8 cellular contexts compared by ENCODE assay signal in the genomic region with DNA sequence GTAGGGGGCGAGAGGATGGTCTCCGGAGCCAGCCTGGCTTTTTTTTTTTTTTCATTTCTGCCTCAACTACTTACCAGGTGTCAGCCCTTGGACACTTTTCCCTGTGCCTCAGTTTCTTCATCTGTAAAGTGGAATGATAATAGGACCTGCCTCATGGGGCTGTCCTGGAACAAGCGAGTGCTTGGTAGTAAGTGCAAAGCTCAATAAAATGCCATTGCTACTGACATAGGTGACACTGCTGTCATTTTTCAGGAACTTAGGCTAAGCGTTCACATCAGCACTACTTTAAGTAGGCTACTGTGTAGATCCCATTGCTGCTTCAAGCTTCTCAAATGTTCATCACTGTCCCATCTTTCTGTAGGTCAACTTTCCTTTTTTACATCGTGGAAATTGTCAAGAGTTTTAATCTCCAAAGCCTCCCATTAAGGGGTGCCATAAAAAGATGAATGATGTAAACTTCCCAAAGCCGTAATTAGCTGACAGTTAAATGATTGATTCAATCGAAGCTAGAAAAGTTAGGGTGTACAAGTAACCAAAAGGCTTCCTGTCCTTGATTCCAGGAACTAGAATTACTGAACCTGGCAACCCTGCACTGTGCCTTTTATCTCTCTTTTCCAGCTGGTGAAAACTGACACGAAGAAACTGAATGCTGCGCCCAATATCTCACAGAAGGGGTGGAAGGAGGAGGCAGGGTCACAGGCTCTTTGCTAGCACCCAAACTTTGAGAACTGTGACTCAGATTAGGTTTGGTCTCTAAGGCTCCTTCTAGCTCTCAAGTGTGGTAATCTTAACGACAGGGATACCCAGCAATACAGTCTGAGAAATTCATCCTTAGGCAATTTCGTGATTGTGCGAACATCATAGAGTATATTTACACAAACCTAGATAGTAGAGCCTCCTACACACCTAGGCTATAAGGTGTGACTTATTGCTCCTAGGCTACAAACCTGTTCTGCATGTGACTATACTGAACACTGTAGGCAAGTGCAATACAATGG. TPM values are rescaled to one million over a fixed set of nuclear protein-coding genes. Genes with fewer than 3 reads are reported as not detected.
DNase-seq lines count a peak whose midpoint lies in the region; ATAC-seq and TF ChIP-seq lines count a peak whose summit lies in the region.

No MANE protein-coding gene starts in this region.

- TF ChIP-seq RAD21 in neural cell (conservative IDR thresholded peaks at IDR 0.05): no peak

- H4K20me1 ChIP-seq in neural cell (ENCODE audit: insufficient read depth): no peaks in the 10 kb centered on the region

- peak overlapping the region; percentile 44 for H3K4me2 ChIP-seq in neural cell (ENCODE audit: low read length)

- H3K9ac ChIP-seq in SK-N-MC (ENCODE audit: insufficient read length) (peak overlapping the region; percentile 45), neural cell (ENCODE audit: low read length) (peak overlapping the region; percentile 70)

- no peak for TF ChIP-seq EP300 in neural cell (conservative IDR thresholded peaks at IDR 0.05; ENCODE audit: poor library complexity, severe bottlenecking)

- no peaks in the 10 kb centered on the region for H3K27me3 ChIP-seq in neural cell (ENCODE audit: insufficient read depth, low read depth, low read length)

- H3K9me3 ChIP-seq in SK-N-MC (ENCODE audit: low read depth, low read length) (no peaks in the 10 kb centered on the region), neural cell (ENCODE audit: low read length) (no peaks in the 10 kb centered on the region)

- H2AFZ ChIP-seq in neural cell (ENCODE audit: low read depth, low read length): peak overlapping the region; percentile 51

- intact Hi-C loops in Right ventricle myocardium superior (cut with DNase I): loop anchor here (10.0 kb wide), 2 partner anchors 88 to 142 kb away; no protein-coding TSS in a partner anchor
- intact Hi-C loops in Right ventricle myocardium inferior (cut with DNase I): loop anchor here (5.0 kb wide), 2 partner anchors 95 to 130 kb away; a partner anchor contains a TSS

- no peak for TF ChIP-seq CTCF in neural cell (IDR thresholded peaks at IDR 0.05; ENCODE audit: poor library complexity, severe bottlenecking)

- peak overlapping the region; percentile 84 for H3K4me3 ChIP-seq in SK-N-MC
- H3K4me3 ChIP-seq in neural cell (ENCODE audit: low read length): peak overlapping the region; percentile 74

- peak; percentile 7 for ATAC-seq in Right ventricle myocardium superior (ENCODE audit: poor library complexity)
- ATAC-seq in Right ventricle myocardium inferior: no peak
- ATAC-seq in HG03039 (IDR thresholded peaks at IDR 0.05; ENCODE audit: unreplicated experiment): no peak

- H3K79me2 ChIP-seq in neural cell (replicated peaks; ENCODE audit: insufficient read depth, low read length): peaks cover 35% of the 10 kb centered on the region

- H3K27ac ChIP-seq in SK-N-MC: no peak overlapping the region
- peak overlapping the region; percentile 80 for H3K27ac ChIP-seq in epithelial cell of prostate
- peak overlapping the region; percentile 52 for H3K27ac ChIP-seq in neural cell (ENCODE audit: low read length)

- H3K36me3 ChIP-seq in SK-N-MC (ENCODE audit: insufficient read depth, low read length) (no peaks in the 10 kb centered on the region), neural cell (ENCODE audit: insufficient read depth, low read length) (no peaks in the 10 kb centered on the region)

- H3K9me2 ChIP-seq in neural cell (ENCODE audit: insufficient read depth, low read length): no peaks in the 10 kb centered on the region

- peaks cover 10% of the 10 kb centered on the region for H3F3A ChIP-seq in neural cell (ENCODE audit: insufficient read depth, low read length, poor library complexity, severe bottlenecking)

- no peak for DNase-seq in Right ventricle myocardium superior
- no peak for DNase-seq in Right ventricle myocardium inferior (ENCODE audit: missing footprints)
- no peak for DNase-seq in SK-N-MC (ENCODE audit: low read depth, low spot score)
- DNase-seq in epithelial cell of prostate (ENCODE audit: low read depth, low spot score): peak; percentile 48
- DNase-seq in midbrain (lab: John Stamatoyannopoulos, UW): no peak
- no peak for DNase-seq in NCI-H82 (lab: John Stamatoyannopoulos, UW)

TF ChIP-seq in neural cell, 6 proteins besides CTCF, POLR2A, EP300 and RAD21:
- TF ChIP-seq TAF1 (IDR thresholded peaks at IDR 0.05; ENCODE audit: low read depth): no peak
- TF ChIP-seq EZH2 (IDR thresholded peaks at IDR 0.05; ENCODE audit: borderline replicate concordance, insufficient read depth, low read length, poor library complexity, severe bottlenecking): no peak
- TF ChIP-seq, protein P1, sequence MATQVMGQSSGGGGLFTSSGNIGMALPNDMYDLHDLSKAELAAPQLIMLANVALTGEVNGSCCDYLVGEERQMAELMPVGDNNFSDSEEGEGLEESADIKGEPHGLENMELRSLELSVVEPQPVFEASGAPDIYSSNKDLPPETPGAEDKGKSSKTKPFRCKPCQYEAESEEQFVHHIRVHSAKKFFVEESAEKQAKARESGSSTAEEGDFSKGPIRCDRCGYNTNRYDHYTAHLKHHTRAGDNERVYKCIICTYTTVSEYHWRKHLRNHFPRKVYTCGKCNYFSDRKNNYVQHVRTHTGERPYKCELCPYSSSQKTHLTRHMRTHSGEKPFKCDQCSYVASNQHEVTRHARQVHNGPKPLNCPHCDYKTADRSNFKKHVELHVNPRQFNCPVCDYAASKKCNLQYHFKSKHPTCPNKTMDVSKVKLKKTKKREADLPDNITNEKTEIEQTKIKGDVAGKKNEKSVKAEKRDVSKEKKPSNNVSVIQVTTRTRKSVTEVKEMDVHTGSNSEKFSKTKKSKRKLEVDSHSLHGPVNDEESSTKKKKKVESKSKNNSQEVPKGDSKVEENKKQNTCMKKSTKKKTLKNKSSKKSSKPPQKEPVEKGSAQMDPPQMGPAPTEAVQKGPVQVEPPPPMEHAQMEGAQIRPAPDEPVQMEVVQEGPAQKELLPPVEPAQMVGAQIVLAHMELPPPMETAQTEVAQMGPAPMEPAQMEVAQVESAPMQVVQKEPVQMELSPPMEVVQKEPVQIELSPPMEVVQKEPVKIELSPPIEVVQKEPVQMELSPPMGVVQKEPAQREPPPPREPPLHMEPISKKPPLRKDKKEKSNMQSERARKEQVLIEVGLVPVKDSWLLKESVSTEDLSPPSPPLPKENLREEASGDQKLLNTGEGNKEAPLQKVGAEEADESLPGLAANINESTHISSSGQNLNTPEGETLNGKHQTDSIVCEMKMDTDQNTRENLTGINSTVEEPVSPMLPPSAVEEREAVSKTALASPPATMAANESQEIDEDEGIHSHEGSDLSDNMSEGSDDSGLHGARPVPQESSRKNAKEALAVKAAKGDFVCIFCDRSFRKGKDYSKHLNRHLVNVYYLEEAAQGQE (IDR thresholded peaks at IDR 0.05; ENCODE audit: borderline replicate concordance): no peak
- TF ChIP-seq MXI1 (conservative IDR thresholded peaks at IDR 0.05; ENCODE audit: poor library complexity, severe bottlenecking): no peak
- TF ChIP-seq POLR2AphosphoS5 (IDR thresholded peaks at IDR 0.05): no peak
- no peak for TF ChIP-seq SMC3 (conservative IDR thresholded peaks at IDR 0.05; ENCODE audit: poor library complexity)

RNA-seq across cellular contexts. Expression of a gene that starts 0.9 kb away (rescaled TPM):
- total RNA-seq in Right ventricle myocardium superior: 5.2 TPM
- 6.4 TPM for total RNA-seq in Right ventricle myocardium inferior
- polyA plus RNA-seq in neural cell: 36.0 and 39.9 TPM in 2 replicates
- polyA minus RNA-seq in neural cell: 48.0 and 48.7 TPM in 2 replicates
